ENCODE assay signal across 22 cellular contexts in genomic region chr10:133462512-133463305, GRCh38. TPM values are rescaled to one million over a fixed set of nuclear protein-coding genes. Genes with fewer than 3 reads are reported as not detected.
DNase-seq lines count a peak whose midpoint lies in the region; ATAC-seq and TF ChIP-seq lines count a peak whose summit lies in the region.
"Had no signal": no experiment of that assay in that cellular context is flagged by ENCODE, and none has a peak within 500 bp of the region (broad histone marks: within the 10 kb centered on the region; RNA-seq: fewer than 3 reads in every experiment).

No MANE protein-coding gene starts in this region.

- ATAC-seq in left lobe of liver, result peak; percentile 61

- H3K79me2 ChIP-seq in osteoblast (ENCODE audit: insufficient read depth, low read length), result no peaks in the 10 kb centered on the region

- H3K4me3 ChIP-seq in osteoblast (ENCODE audit: insufficient read depth, low read length), result no peak overlapping the region
- H3K4me3 ChIP-seq: GM23248 had no signal

- no peaks in the 10 kb centered on the region for H3K27me3 Mint-ChIP-seq in activated CD4-positive, alpha-beta T cell treated with anti-CD3 and anti-CD28 coated beads, Interleukin-2, amount 10 ng/mL, durations not matched to agents 24 days and 14 days

- no peaks in the 10 kb centered on the region for H3K4me1 Mint-ChIP-seq in activated CD4-positive, alpha-beta T cell treated with anti-CD3 and anti-CD28 coated beads, Interleukin-2, amount 10 ng/mL, durations not matched to agents 24 days and 14 days

- no peaks in the 10 kb centered on the region for H3K36me3 Mint-ChIP-seq in activated CD4-positive, alpha-beta T cell treated with anti-CD3 and anti-CD28 coated beads, Interleukin-2, amount 10 ng/mL, durations not matched to agents 24 days and 14 days (ENCODE audit: low read depth)

- H4K20me1 ChIP-seq in osteoblast (ENCODE audit: insufficient read depth, low read length), result no peaks in the 10 kb centered on the region

- no peak overlapping the region for H3K4me3 Mint-ChIP-seq in activated CD4-positive, alpha-beta T cell treated with anti-CD3 and anti-CD28 coated beads, Interleukin-2, amount 10 ng/mL, durations not matched to agents 24 days and 14 days

- no peaks in the 10 kb centered on the region for H3K27me3 ChIP-seq in osteoblast (ENCODE audit: insufficient read depth, low read length)

- H3K36me3 ChIP-seq in osteoblast (ENCODE audit: insufficient read depth, low read length), result no peaks in the 10 kb centered on the region

- no peak overlapping the region for H3K27ac ChIP-seq in osteoblast (ENCODE audit: low read depth, low read length)
- H3K27ac ChIP-seq: C4-2B, GM23248, KMS-11 had no signal

- intact Hi-C loops in activated CD4-positive, alpha-beta T cell treated with anti-CD3 and anti-CD28 coated beads, Interleukin-2, amount 10 ng/mL, durations not matched to agents 24 days and 14 days (cut with micrococcal nuclease), result no loop called here

- no peak overlapping the region for H3K27ac Mint-ChIP-seq in activated CD4-positive, alpha-beta T cell treated with anti-CD3 and anti-CD28 coated beads, Interleukin-2, amount 10 ng/mL, durations not matched to agents 24 days and 14 days

- TF ChIP-seq CTCF in osteoblast (IDR thresholded peaks at IDR 0.05; ENCODE audit: extremely low read depth, low read depth, low read length), result no peak

- H3K9me3 ChIP-seq in osteoblast (ENCODE audit: low read depth, low read length), result no peaks in the 10 kb centered on the region

- H3K9me3 Mint-ChIP-seq in activated CD4-positive, alpha-beta T cell treated with anti-CD3 and anti-CD28 coated beads, Interleukin-2, amount 10 ng/mL, durations not matched to agents 24 days and 14 days, result no peaks in the 10 kb centered on the region

- H3K4me2 ChIP-seq in osteoblast (ENCODE audit: insufficient read depth, low read length), result no peak overlapping the region
- H3K4me2 ChIP-seq: KMS-11 had no signal

- DNase-seq in activated CD4-positive, alpha-beta T cell treated with anti-CD3 and anti-CD28 coated beads, Interleukin-2, amount 10 ng/mL, durations not matched to agents 24 days and 14 days, result peak; percentile 41
- no peak for DNase-seq in activated CD4-positive, alpha-beta T cell treated with anti-CD3 and anti-CD28 coated beads for 1 hour
- DNase-seq in D341Med (ENCODE audit: low spot score) (peak; percentile 4), left lobe of liver (ENCODE audit: low spot score) (no peak), osteoblast (ENCODE audit: insufficient read length, low spot score, missing footprints) (peak; percentile 74), GM19238 (ENCODE audit: insufficient read length, low spot score) (no peak), DMS153 (lab: John Stamatoyannopoulos, UW) (no peak)
- DNase-seq: AML-193; DMS79; GM23248; IMR-90; NCI-H1105; NCI-H146; NCI-H2029; NCI-H226; NCI-H510A treated with DMSO at 0.1 percent for 48 hours; NCI-H774; NK-92 treated with Interleukin-12 subunit alpha and Interleukin-12 subunit beta, amount 100 ng/mL, for 24 hours; SIG-M5 had no signal

- H3K4me1 ChIP-seq in osteoblast (ENCODE audit: insufficient read depth, low read length), result no peaks in the 10 kb centered on the region

- H2AFZ ChIP-seq in osteoblast (ENCODE audit: low read length), result no peak overlapping the region
- H2AFZ ChIP-seq: GM23248 had no signal

RNA-seq across cellular contexts. Expression of gene SCART1, which starts 9.0 kb away (rescaled TPM):
- total RNA-seq in activated CD4-positive, alpha-beta T cell treated with anti-CD3 and anti-CD28 coated beads, Interleukin-2, amount 10 ng/mL, durations not matched to agents 24 days and 14 days, result 0.76 and 0.77 TPM in 2 replicates
- 0.53 TPM for total RNA-seq in left lobe of liver
- total RNA-seq in osteoblast, result 5.1 and 5.6 TPM in 2 replicates
- total RNA-seq: A172 had no signal

RNA-seq across cellular contexts. Expression of gene SPRN, which starts 38.3 kb away (rescaled TPM):
- total RNA-seq in activated CD4-positive, alpha-beta T cell treated with anti-CD3 and anti-CD28 coated beads, Interleukin-2, amount 10 ng/mL, durations not matched to agents 24 days and 14 days, result not detected in 2 replicates
- total RNA-seq in left lobe of liver, result 0.18 TPM
- under 0.01 TPM in 2 replicates for total RNA-seq in osteoblast
- total RNA-seq: A172 had no signal

Comparison
In these comparisons a context has a peak if more than half of its experiments do, and no peak if none do; other contexts are left out.
1. DNase-seq: peak in activated CD4-positive, alpha-beta T cell treated with anti-CD3 and anti-CD28 coated beads, Interleukin-2, amount 10 ng/mL, durations not matched to agents 24 days and 14 days (single experiment), D341Med (single experiment) and osteoblast (single experiment); none in activated CD4-positive, alpha-beta T cell treated with anti-CD3 and anti-CD28 coated beads for 1 hour (single experiment), left lobe of liver (single experiment), GM19238 (single experiment) and DMS153 (single experiment).